Comparison of ENCODE assay signal across 8 cellular contexts in genomic region chr3:186826978-186827857, GRCh38. TPM values are rescaled to one million over a fixed set of nuclear protein-coding genes. Genes with fewer than 3 reads are reported as not detected.
A peak's percentile ranks its signal among the peaks of the same experiment; 100 is the strongest.
DNase-seq lines count a peak whose midpoint lies in the region; ATAC-seq and TF ChIP-seq lines count a peak whose summit lies in the region.

No MANE protein-coding gene starts in this region.

- H3K9me3 ChIP-seq in duodenal mucosa (ENCODE audit: control insufficient read depth in 1 of 2, low read length in 2 of 2), result no peaks in the 10 kb centered on the region
- H3K9me3 ChIP-seq in lung (ENCODE audit: control insufficient read depth in 2 of 2, insufficient read depth in 1 of 2, low read length in 1 of 2), result peaks cover 0 to 5% of the 10 kb centered on the region in 2 donors

- peaks cover 0 to 10% (median 4%) of the 10 kb centered on the region in 7 donors for H3K9me3 Mint-ChIP-seq in CD14-positive monocyte
- no peaks in the 10 kb centered on the region for H3K9me3 Mint-ChIP-seq in activated CD4-positive, alpha-beta memory T cell treated with anti-CD3 and anti-CD28 coated beads, Interleukin-2, amount 10 ng/mL, durations not matched to agents 7 days and 5 days

- peaks cover 69 to 83% (median 82%) of the 10 kb centered on the region in 3 donors for H3K27me3 Mint-ChIP-seq in CD14-positive monocyte (ENCODE audit: low read depth in 3 of 3)
- peaks cover 39% of the 10 kb centered on the region for H3K27me3 Mint-ChIP-seq in activated CD4-positive, alpha-beta memory T cell treated with anti-CD3 and anti-CD28 coated beads, Interleukin-2, amount 10 ng/mL, durations not matched to agents 7 days and 5 days

- H3K4me1 ChIP-seq in duodenal mucosa (ENCODE audit: control insufficient read depth in 1 of 2, insufficient read depth in 2 of 2, low read length in 2 of 2), result peaks cover 13 to 19% of the 10 kb centered on the region in 2 donors
- H3K4me1 ChIP-seq in lung (ENCODE audit: control insufficient read depth in 2 of 2, insufficient read depth in 2 of 2, low read length in 2 of 2), result peaks cover 0 to 5% of the 10 kb centered on the region in 2 donors

- POLR2A ChIA-PET in activated CD4-positive, alpha-beta memory T cell treated with anti-CD3 and anti-CD28 coated beads, Interleukin-2, amount 10 ng/mL, durations not matched to agents 7 days and 5 days (lab: Charles Lee), result interaction anchor here (0.8 to 5.2 kb wide), 23 partner anchors 9 to 890 kb away, joined by 3 to 60 read pairs (median 6); partner anchors contain the start of genes DNAJB11, EIF4A2, RFC4 and RPL39L

- H3K27ac Mint-ChIP-seq in CD14-positive monocyte, result no peak overlapping the region
- peak overlapping the region; percentile 57 for H3K27ac Mint-ChIP-seq in activated CD4-positive, alpha-beta memory T cell treated with anti-CD3 and anti-CD28 coated beads, Interleukin-2, amount 10 ng/mL, durations not matched to agents 7 days and 5 days

- peak overlapping the region; percentile 76 to 89 for H3K4me3 Mint-ChIP-seq in CD14-positive monocyte
- H3K4me3 Mint-ChIP-seq in activated CD4-positive, alpha-beta memory T cell treated with anti-CD3 and anti-CD28 coated beads, Interleukin-2, amount 10 ng/mL, durations not matched to agents 7 days and 5 days, result peak overlapping the region; percentile 75

- 2% methylated on average over 58 to 80 of the region's 80 CpGs for WGBS in lung, 2 donors

- H3K27ac ChIP-seq in duodenal mucosa (ENCODE audit: low read depth, low read length) (no peak overlapping the region), lung (ENCODE audit: low read depth in 1 of 2, low read length in 1 of 2) (no peak overlapping the region)

- intact Hi-C loops in CD14-positive monocyte (cut with micrococcal nuclease), result loop anchor here in 1 of 2 donors (5.0 kb wide), 1 partner anchor 45 kb away; the partner anchor contains the start of gene EIF4A2

- CTCF ChIA-PET in activated CD4-positive, alpha-beta memory T cell treated with anti-CD3 and anti-CD28 coated beads, Interleukin-2, amount 10 ng/mL, durations not matched to agents 7 days and 5 days (lab: Charles Lee), result interaction anchor here (0.7 to 1.6 kb wide), 14 partner anchors 9 to 324 kb away, joined by 3 to 12 read pairs (median 4); partner anchors contain the start of gene RPL39L

- H3K27me3 ChIP-seq in duodenal mucosa (ENCODE audit: control insufficient read depth in 1 of 2, insufficient read depth in 2 of 2, low read length in 2 of 2) (peaks cover 51 to 57% of the 10 kb centered on the region in 2 donors), lung (ENCODE audit: control insufficient read depth, insufficient read depth) (no peaks in the 10 kb centered on the region)

- no peaks in the 10 kb centered on the region for H3K36me3 ChIP-seq in duodenal mucosa (ENCODE audit: control insufficient read depth in 1 of 2, insufficient read depth in 2 of 2, low read length in 2 of 2)
- no peaks in the 10 kb centered on the region for H3K36me3 ChIP-seq in lung (ENCODE audit: control insufficient read depth in 2 of 2, insufficient read depth in 2 of 2, low read length in 2 of 2)

- peak; percentile 77 for DNase-seq in CD14-positive monocyte (ENCODE audit: low spot score)
- DNase-seq in NCI-H82 (lab: John Stamatoyannopoulos, UW), result peak; percentile 97
- DNase-seq in activated CD4-positive, alpha-beta memory T cell treated with anti-CD3 and anti-CD28 coated beads, Interleukin-2, amount 10 ng/mL, durations not matched to agents 7 days and 5 days, result peak; percentile 89
- peak; percentile 81 for DNase-seq in lung (ENCODE audit: low spot score)
- peak; percentile 62 to 76 (median 73) for DNase-seq in stimulated activated CD4-positive, alpha-beta T cell treated with anti-CD3 and anti-CD28 coated beads, TNF-alpha, amount 100 ng/mL, for 1 hour (ENCODE audit: low read depth in 3 of 3, low spot score in 1 of 3)

- TF ChIP-seq CTCF in CD14-positive monocyte (IDR thresholded peaks at IDR 0.05) (no peak), lung (IDR thresholded peaks at IDR 0.05; ENCODE audit: control extremely low read depth, extremely low read depth) (no peak)

- H3K4me3 ChIP-seq in duodenal mucosa (ENCODE audit: low read depth in 1 of 2, low read length in 2 of 2), result peak overlapping the region; percentile 53 to 75
- H3K4me3 ChIP-seq in lung, result peak overlapping the region; percentile 52

- H3K4me1 Mint-ChIP-seq in CD14-positive monocyte, result peaks cover 22% of the 10 kb centered on the region
- peaks cover 27% of the 10 kb centered on the region for H3K4me1 Mint-ChIP-seq in activated CD4-positive, alpha-beta memory T cell treated with anti-CD3 and anti-CD28 coated beads, Interleukin-2, amount 10 ng/mL, durations not matched to agents 7 days and 5 days

- H3K36me3 Mint-ChIP-seq in CD14-positive monocyte, result peaks cover 2 to 7% of the 10 kb centered on the region in 2 donors
- no peaks in the 10 kb centered on the region for H3K36me3 Mint-ChIP-seq in activated CD4-positive, alpha-beta memory T cell treated with anti-CD3 and anti-CD28 coated beads, Interleukin-2, amount 10 ng/mL, durations not matched to agents 7 days and 5 days (ENCODE audit: low read depth)

- H3K9ac ChIP-seq in duodenal mucosa (ENCODE audit: low read depth in 1 of 2, low read length in 2 of 2), result peak overlapping the region in 1 of 2 donors; percentile 54

- peak; percentile 89 for ATAC-seq in GM19452 (IDR thresholded peaks at IDR 0.05; ENCODE audit: unreplicated experiment)
- peak; percentile 88 for ATAC-seq in HG03571 (IDR thresholded peaks at IDR 0.05; ENCODE audit: unreplicated experiment)
- peak; percentile 93 for ATAC-seq in lung (ENCODE audit: insufficient read depth, low FRiP score)

RNA-seq across cellular contexts. Expression of gene ADIPOQ, which starts 15.3 kb away (rescaled TPM):
- polyA plus RNA-seq in CD14-positive monocyte (not detected), lung (under 1 TPM in 1 of 2 donors, not detected in 1; 0.01 TPM)
- not detected for total RNA-seq in activated CD4-positive, alpha-beta memory T cell treated with anti-CD3 and anti-CD28 coated beads, Interleukin-2, amount 10 ng/mL, durations not matched to agents 7 days and 5 days
- total RNA-seq in lung, result under 1 TPM in 1 of 2 donors, not detected in 1; 0.09 TPM

RNA-seq across cellular contexts. Expression of gene RFC4, which starts 20.9 kb away (rescaled TPM):
- polyA plus RNA-seq in CD14-positive monocyte, result 1 to 10 TPM; 3.9 to 4.6 TPM
- 10 to 100 TPM; 85.5 to 89.3 TPM for total RNA-seq in activated CD4-positive, alpha-beta memory T cell treated with anti-CD3 and anti-CD28 coated beads, Interleukin-2, amount 10 ng/mL, durations not matched to agents 7 days and 5 days
- total RNA-seq in lung, result 10 to 100 TPM; 12.2 to 16.9 TPM
- polyA plus RNA-seq in lung, result 10 to 100 TPM; 12.9 to 13.7 TPM

RNA-seq across cellular contexts. Expression of gene EIF4A2, which starts 43.8 kb away (rescaled TPM):
- 10 to 100 TPM; 67.0 to 73.0 TPM for polyA plus RNA-seq in CD14-positive monocyte
- 100 to 1,000 TPM; 385 to 388 TPM for total RNA-seq in activated CD4-positive, alpha-beta memory T cell treated with anti-CD3 and anti-CD28 coated beads, Interleukin-2, amount 10 ng/mL, durations not matched to agents 7 days and 5 days
- 100 to 1,000 TPM; 235 to 683 TPM for total RNA-seq in lung
- 100 to 1,000 TPM; 252 to 372 TPM for polyA plus RNA-seq in lung

Comparison
In these comparisons a context has a peak if more than half of its experiments do, and no peak if none do; other contexts are left out.
1. RNA of gene RFC4, which starts 20.9 kb away (total RNA-seq): 85.5 to 89.3 TPM in activated CD4-positive, alpha-beta memory T cell treated with anti-CD3 and anti-CD28 coated beads, Interleukin-2, amount 10 ng/mL, durations not matched to agents 7 days and 5 days; 12.2 to 16.9 TPM in lung; every median in the first group is over 4 times any median in the second.
2. Peak in every context shown above with its lines, with median percentiles within 50 percentile points of each other: DNase-seq and ATAC-seq.